Comparison of ENCODE assay signal across 1 cellular context in the genomic region with DNA sequence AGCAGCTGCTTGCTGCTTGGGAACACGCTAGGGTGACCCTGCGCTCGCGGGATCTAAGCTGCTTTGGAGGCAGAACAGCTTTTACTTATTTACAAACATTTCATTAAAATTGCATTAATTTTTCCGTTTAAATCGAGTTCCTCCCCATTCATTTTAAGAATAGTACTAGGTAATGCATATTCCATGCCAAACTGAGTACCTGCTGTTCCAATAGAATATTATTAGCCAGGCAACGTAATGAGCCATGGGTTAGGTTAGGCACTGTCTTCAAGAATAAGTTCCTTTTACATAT.
TF ChIP-seq lines count a peak whose summit lies in the region.

No MANE protein-coding gene starts in this region.

TF ChIP-seq in SK-N-SH, 30 proteins besides CTCF, POLR2A, EP300 and RAD21 (continued from another document):
- TF ChIP-seq RCOR1 (IDR thresholded peaks at IDR 0.05; ENCODE audit: low read length) (no peak), FOXM1 (IDR thresholded peaks at IDR 0.05; ENCODE audit: low read depth) (no peak)
- TF ChIP-seq, protein P1, sequence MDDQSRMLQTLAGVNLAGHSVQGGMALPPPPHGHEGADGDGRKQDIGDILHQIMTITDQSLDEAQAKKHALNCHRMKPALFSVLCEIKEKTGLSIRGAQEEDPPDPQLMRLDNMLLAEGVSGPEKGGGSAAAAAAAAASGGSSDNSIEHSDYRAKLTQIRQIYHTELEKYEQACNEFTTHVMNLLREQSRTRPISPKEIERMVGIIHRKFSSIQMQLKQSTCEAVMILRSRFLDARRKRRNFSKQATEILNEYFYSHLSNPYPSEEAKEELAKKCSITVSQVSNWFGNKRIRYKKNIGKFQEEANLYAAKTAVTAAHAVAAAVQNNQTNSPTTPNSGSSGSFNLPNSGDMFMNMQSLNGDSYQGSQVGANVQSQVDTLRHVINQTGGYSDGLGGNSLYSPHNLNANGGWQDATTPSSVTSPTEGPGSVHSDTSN (IDR thresholded peaks at IDR 0.05), result no peak
TF ChIP-seq in SK-N-SH: peak in this region for 0.
